Comparison of ENCODE assay signal across 8 cellular contexts in genomic region chr22:42995654-42996053, GRCh38. TPM values are rescaled to one million over a fixed set of nuclear protein-coding genes. Genes with fewer than 3 reads are reported as not detected.
DNase-seq lines count a peak whose midpoint lies in the region; ATAC-seq, FAIRE-seq and TF ChIP-seq lines count a peak whose summit lies in the region.
"Not testable (repeated sequence)": the region's sequence is repeated elsewhere in the genome, so short reads cannot be mapped to it uniquely, and the experiment has no call there.

No MANE protein-coding gene starts in this region.

- not testable (repeated sequence) for FAIRE-seq in small intestine (lab: Jason Lieb, UNC)

- ATAC-seq in body of pancreas; upper lobe of left lung (ENCODE audit: low FRiP score in 2 of 2): not testable (repeated sequence)

- H3K27me3 ChIP-seq in PC-9 (ENCODE audit: insufficient read depth, low read depth); body of pancreas; esophagus squamous epithelium; liver (ENCODE audit: control insufficient read depth in 4 of 4, insufficient read depth in 4 of 4, low read length in 3 of 4); neutrophil; small intestine (ENCODE audit: control insufficient read depth in 2 of 2, insufficient read depth in 2 of 2, low read length in 2 of 2); upper lobe of left lung: not testable (repeated sequence)

- peak overlapping the region in 1 of 2 donors; percentile 45 for H3K9ac ChIP-seq in liver (ENCODE audit: low read depth in 1 of 2, low read length in 2 of 2)

- intact Hi-C loops in PC-9 (cut with micrococcal nuclease; ENCODE audit: unreplicated experiment) = loop anchor here (2.0 to 10.0 kb wide), 2 partner anchors 19 to 129 kb away; partner anchors contain the start of gene PACSIN2
- intact Hi-C loops in body of pancreas (cut with DNase I); esophagus squamous epithelium (cut with DNase I): not testable (repeated sequence)

- H3K4me1 ChIP-seq in PC-9 (replicated peaks; ENCODE audit: insufficient read depth) = peaks cover 84% of the 10 kb centered on the region
- peaks cover 92% of the 10 kb centered on the region for H3K4me1 ChIP-seq in body of pancreas
- H3K4me1 ChIP-seq in esophagus squamous epithelium = peaks cover 57 to 92% (median 69%) of the 10 kb centered on the region in 3 donors
- H3K4me1 ChIP-seq in liver (ENCODE audit: control insufficient read depth in 4 of 4, insufficient read depth in 4 of 4, low read length in 3 of 4) = peaks cover 24 to 38% (median 28%) of the 10 kb centered on the region in 4 donors
- H3K4me1 ChIP-seq in neutrophil (ENCODE audit: control insufficient read depth in 1 of 2, insufficient read depth in 1 of 2, low read depth in 1 of 2, low read length in 1 of 2) = peaks cover 79 to 80% of the 10 kb centered on the region in 2 experiments
- H3K4me1 ChIP-seq in small intestine (ENCODE audit: control insufficient read depth in 2 of 2, insufficient read depth in 1 of 2, low read depth in 1 of 2, low read length in 1 of 2) = peaks cover 4 to 20% of the 10 kb centered on the region in 2 donors
- peaks cover 67 to 87% (median 77%) of the 10 kb centered on the region in 4 donors for H3K4me1 ChIP-seq in upper lobe of left lung

- BruUV-seq in PC-9 (replicated peaks; lab: Mats Ljungman, UMichigan) = TSS peak; percentile 98

- not testable (repeated sequence) for H3K36me3 ChIP-seq in PC-9 (ENCODE audit: low read depth); body of pancreas (replicated peaks in 1 of 2; ENCODE audit: insufficient read depth in 1 of 2, low read depth in 2 of 2); esophagus squamous epithelium; liver (ENCODE audit: control insufficient read depth in 4 of 4, insufficient read depth in 3 of 4, low read depth in 1 of 4, low read length in 3 of 4); neutrophil; small intestine (ENCODE audit: control insufficient read depth in 2 of 2, insufficient read depth in 2 of 2, low read length in 2 of 2); upper lobe of left lung

- H3K4me3 ChIP-seq in PC-9 (peak overlapping the region; percentile 9; the same call in 1 of the 2 replicates), neutrophil (ENCODE audit: low read depth in 1 of 2, low read length in 1 of 2) (peak overlapping the region; percentile 56 to 58)
- H3K4me3 ChIP-seq in body of pancreas; esophagus squamous epithelium; liver (ENCODE audit: low read depth in 1 of 3, low read length in 3 of 3); small intestine (ENCODE audit: low read depth in 1 of 2, low read length in 2 of 2); upper lobe of left lung: not testable (repeated sequence)

- peaks cover 59% of the 10 kb centered on the region for H3F3A ChIP-seq in PC-9 (ENCODE audit: insufficient read depth, low read depth)

- not testable (repeated sequence) for TF ChIP-seq POLR2A in body of pancreas (IDR thresholded peaks at IDR 0.05); esophagus squamous epithelium (IDR thresholded peaks at IDR 0.05); upper lobe of left lung (IDR thresholded peaks at IDR 0.05)

- CTCF ChIA-PET in PC-9 (lab: Charles Lee) = interaction anchor here (0.7 to 1.1 kb wide), 3 partner anchors 12 to 38 kb away, joined by 3 read pairs; no protein-coding TSS in a partner anchor

- H3K9me3 ChIP-seq in PC-9 (ENCODE audit: insufficient read depth, low read depth); body of pancreas; esophagus squamous epithelium; liver (ENCODE audit: control insufficient read depth in 4 of 4, low read length in 3 of 4); neutrophil; small intestine (ENCODE audit: control insufficient read depth, low read depth); upper lobe of left lung: not testable (repeated sequence)

- H3K79me2 ChIP-seq in PC-9 (ENCODE audit: low read depth) = peaks cover 94% of the 10 kb centered on the region

- WGBS in body of pancreas, 2 donors = 30 to 40% methylated on average over 5 to 7 of the region's 7 CpGs
- WGBS in esophagus squamous epithelium, 2 donors = 58 to 61% methylated on average over 4 to 7 of the region's 7 CpGs
- WGBS in liver = 45% methylated on average over 7 of the region's 7 CpGs
- WGBS in small intestine, 3 donors = 63 to 75% (median 67%) methylated on average over 6 to 7 of the region's 7 CpGs
- WGBS in upper lobe of left lung, 2 donors = 63 to 66% methylated on average over 7 of the region's 7 CpGs

- H3K4me2 ChIP-seq in PC-9 = peak overlapping the region; percentile 91

- TF ChIP-seq CTCF in C4-2B (conservative IDR thresholded peaks at IDR 0.05); PC-9 (conservative IDR thresholded peaks at IDR 0.05); body of pancreas (IDR thresholded peaks at IDR 0.05); esophagus squamous epithelium (IDR thresholded peaks at IDR 0.05); liver (IDR thresholded peaks at IDR 0.05; ENCODE audit: low read depth, low read length, missing input control); neutrophil (IDR thresholded peaks at IDR 0.05); upper lobe of left lung (IDR thresholded peaks at IDR 0.05): not testable (repeated sequence)

- not testable (repeated sequence) for TF ChIP-seq EP300 in upper lobe of left lung (IDR thresholded peaks at IDR 0.05)

- DNase-seq in PC-9; esophagus squamous epithelium (lab: John Stamatoyannopoulos, UW); small intestine; upper lobe of left lung: not testable (repeated sequence)
- peak in 1 of 4 donors; percentile 3 for DNase-seq in body of pancreas

- not testable (repeated sequence) for H3K9me2 ChIP-seq in PC-9 (ENCODE audit: insufficient read depth)

- POLR2A ChIA-PET in PC-9 (lab: Charles Lee; ENCODE audit: unreplicated experiment) = interaction anchor here (0.5 to 1.0 kb wide), 9 partner anchors 8 to 1805 kb away, joined by 3 to 36 read pairs (median 9); partner anchors contain the start of gene PACSIN2

- H3K27ac ChIP-seq in C4-2B = peak overlapping the region; percentile 100
- H3K27ac ChIP-seq in PC-9 = peak overlapping the region; percentile 98
- H3K27ac ChIP-seq in body of pancreas = peak overlapping the region; percentile 93 to 96 (median 94)
- H3K27ac ChIP-seq in esophagus squamous epithelium = peak overlapping the region; percentile 90 to 94 (median 92)
- peak overlapping the region; percentile 83 to 84 for H3K27ac ChIP-seq in liver (ENCODE audit: low read depth in 1 of 2, low read length in 2 of 2)
- H3K27ac ChIP-seq in neutrophil = peak overlapping the region; percentile 93
- peak overlapping the region; percentile 45 to 90 for H3K27ac ChIP-seq in small intestine (ENCODE audit: low read depth in 1 of 2, low read length in 1 of 2)
- H3K27ac ChIP-seq in upper lobe of left lung = peak overlapping the region; percentile 87 to 93 (median 90)

- TF ChIP-seq RAD21 in liver (IDR thresholded peaks at IDR 0.05) = not testable (repeated sequence)

- H4K20me1 ChIP-seq in PC-9 (ENCODE audit: insufficient read depth) = not testable (repeated sequence)

- not testable (repeated sequence) for H2AFZ ChIP-seq in PC-9

TF ChIP-seq in liver, 16 proteins besides CTCF, POLR2A, EP300 and RAD21:
- TF ChIP-seq FOXA2 (IDR thresholded peaks at IDR 0.05) = peak; percentile 2

RNA-seq across cellular contexts. Expression of gene PACSIN2, which starts 19.3 kb away (rescaled TPM):
- total RNA-seq in PC-9 (2021) (102 and 103 TPM in 2 replicates), body of pancreas (100 to 1,000 TPM; 117 to 118 TPM), esophagus squamous epithelium (10 to 100 TPM; 25.8 to 46.0 (median 27.8) TPM), liver (10 to 100 TPM; 15.4 to 31.4 TPM), upper lobe of left lung (100 to 1,000 TPM; 120 to 186 (median 151) TPM)
- polyA plus RNA-seq in liver (10 to 100 TPM in 1 of 2 donors, 1 to 10 TPM in 1; 9.1 to 18.6 TPM), small intestine (10 to 100 TPM; 28.9 to 53.3 (median 37.8) TPM)
